Comparison of ENCODE assay signal across 20 cellular contexts in genomic region chr1:111798580-111798979, GRCh38. TPM values are rescaled to one million over a fixed set of nuclear protein-coding genes. Genes with fewer than 3 reads are reported as not detected.
DNase-seq lines count a peak whose midpoint lies in the region; ATAC-seq, FAIRE-seq and TF ChIP-seq lines count a peak whose summit lies in the region.
"Had no signal": no experiment of that assay in that cellular context is flagged by ENCODE, and none has a peak within 500 bp of the region (broad histone marks: within the 10 kb centered on the region; RNA-seq: fewer than 3 reads in every experiment).

No MANE protein-coding gene starts in this region.

- no peak for ATAC-seq in A549
- no peak for ATAC-seq in IMR-90 (ENCODE audit: low read depth)
- ATAC-seq: CD8-positive, alpha-beta T cell had no signal

- H2BK15ac ChIP-seq in IMR-90 (ENCODE audit: low read depth, low read length) (no peak overlapping the region), H1 (ENCODE audit: low read length) (no peak overlapping the region)

- H2AK5ac ChIP-seq in IMR-90 (ENCODE audit: low read depth, low read length) (no peak overlapping the region), H1 (ENCODE audit: low read depth, low read length) (no peak overlapping the region)

- H3K18ac ChIP-seq in IMR-90 (ENCODE audit: low read depth, low read length) (no peak overlapping the region), H1 (ENCODE audit: extremely low read depth, low read length) (no peak overlapping the region)

- in situ Hi-C loops in IMR-90 (cut with MboI; ENCODE audit: low sequenced_read_pairs), result no loop called here

- DNase-seq in A549 (ENCODE audit: low read depth in 1 of 2, low spot score in 1 of 2) (no peak), IMR-90 (no peak), H1 (ENCODE audit: low read depth in 1 of 2, low spot score in 2 of 2) (no peak), superior temporal gyrus (ENCODE audit: extremely low spot score) (no peak), NCI-H2029 (lab: John Stamatoyannopoulos, UW) (no peak)
- DNase-seq: 8988T; AML-193; Caco-2; Calu3; CD4-positive, alpha-beta T cell; CD8-positive, alpha-beta T cell; DMS79 treated with DMSO at 0.1 percent for 48 hours; GF-D8 had no signal

- H4K20me1 ChIP-seq in IMR-90 (ENCODE audit: insufficient read depth, low read length), result no peaks in the 10 kb centered on the region
- no peaks in the 10 kb centered on the region for H4K20me1 ChIP-seq in H1 (replicated peaks in 1 of 2; ENCODE audit: control insufficient read depth in 1 of 2, insufficient read depth in 2 of 2, low read length in 2 of 2)
- H4K20me1 ChIP-seq: BLaER1 treated with 17β-estradiol and CSF1 and Interleukin-3, amounts not matched to agents 10 nM and 100 nM had no signal

- no peak overlapping the region for H4K5ac ChIP-seq in IMR-90 (ENCODE audit: low read depth, low read length)
- H4K5ac ChIP-seq in H1 (ENCODE audit: insufficient read length, low read depth, low read length), result no peak overlapping the region

- H3K4me1 ChIP-seq in A549, result no peaks in the 10 kb centered on the region
- H3K4me1 ChIP-seq in IMR-90 (ENCODE audit: control insufficient read depth, insufficient read depth, low read length), result no peaks in the 10 kb centered on the region
- H3K4me1 ChIP-seq in H1 (replicated peaks in 1 of 4; ENCODE audit: control insufficient read depth in 3 of 4, insufficient read depth in 4 of 4, low read length in 3 of 4), result no peaks in the 10 kb centered on the region
- H3K4me1 ChIP-seq: BLaER1 treated with 17β-estradiol and CSF1 and Interleukin-3, amounts not matched to agents 10 nM and 100 nM; Caco-2 had no signal

- no peak overlapping the region for H2BK120ac ChIP-seq in IMR-90 (ENCODE audit: low read depth, low read length)
- H2BK120ac ChIP-seq in H1 (replicated peaks; ENCODE audit: low read depth, low read length), result no peak overlapping the region

- H3K4me3 ChIP-seq in A549, result no peak overlapping the region
- H3K4me3 ChIP-seq in IMR-90 (ENCODE audit: insufficient read depth, low read depth, low read length), result no peak overlapping the region
- no peak overlapping the region for H3K4me3 ChIP-seq in H1 (ENCODE audit: extremely low read depth in 1 of 4, insufficient read depth in 2 of 4, low read depth in 3 of 4, low read length in 4 of 4)
- H3K4me3 ChIP-seq: BLaER1 treated with 17β-estradiol and CSF1 and Interleukin-3, amounts not matched to agents 10 nM and 100 nM had no signal

- WGBS in A549 (ENCODE audit: missing lambda C conversion rate), result 60% methylated on average over 1 of the region's 2 CpGs
- no CpG with 5 or more reads among the region's 2 CpGs for WGBS in IMR-90 (ENCODE audit: extremely low coverage in 2 of 2, insufficient read length in 1 of 2), 2 experiments
- WGBS in H1 (ENCODE audit: extremely low coverage in 1 of 2, insufficient coverage in 1 of 2, insufficient read length in 1 of 2, insufficient replicate concordance in 2 of 2, low coverage in 1 of 2, low lambda C conversion rate in 2 of 2, missing lambda C conversion rate in 1 of 2), 2 experiments, result 88% methylated on average over 2 of the region's 2 CpGs; no CpG with 5 or more reads in 1 of the 2 experiments

- no peaks in the 10 kb centered on the region for H3K9me1 ChIP-seq in IMR-90 (ENCODE audit: insufficient read depth, low read length)

- H3K27me3 ChIP-seq in IMR-90 (ENCODE audit: control insufficient read depth, insufficient read depth, low read length) (peaks cover 26% of the 10 kb centered on the region), H1 (replicated peaks in 1 of 4; ENCODE audit: control insufficient read depth in 3 of 4, extremely low read depth in 1 of 4, insufficient read depth in 3 of 4, low read length in 3 of 4) (no peaks in the 10 kb centered on the region)
- H3K27me3 ChIP-seq: BLaER1 treated with 17β-estradiol and CSF1 and Interleukin-3, amounts not matched to agents 10 nM and 100 nM had no signal

- H3K4ac ChIP-seq in IMR-90 (ENCODE audit: low read depth, low read length) (no peak overlapping the region), H1 (replicated peaks; ENCODE audit: insufficient read length, low read depth, low read length) (no peak overlapping the region)

- no TSS peak for BruUV-seq in IMR-90 (replicated peaks; lab: Mats Ljungman, UMichigan)

- intact Hi-C loops in IMR-90 (cut with micrococcal nuclease), result no loop called here

- no peak overlapping the region for H3K14ac ChIP-seq in IMR-90 (replicated peaks; ENCODE audit: low read depth, low read length)
- no peak overlapping the region for H3K14ac ChIP-seq in H1 (ENCODE audit: insufficient read length)

- H2BK5ac ChIP-seq in IMR-90 (ENCODE audit: low read depth, low read length, poor library complexity, severe bottlenecking) (no peak overlapping the region), H1 (ENCODE audit: low read depth, low read length) (no peak overlapping the region)

- no peak overlapping the region for H4K91ac ChIP-seq in IMR-90 (ENCODE audit: insufficient read depth, low read depth, low read length)
- no peak overlapping the region for H4K91ac ChIP-seq in H1 (replicated peaks; ENCODE audit: insufficient read length, low read length)

- no peak overlapping the region for H2AK9ac ChIP-seq in IMR-90 (replicated peaks; ENCODE audit: low read depth, low read length, poor library complexity)

- H3K56ac ChIP-seq in IMR-90 (ENCODE audit: extremely low read depth, insufficient read depth, low read length) (no peak overlapping the region), H1 (replicated peaks; ENCODE audit: insufficient read length, low read depth, low read length) (no peak overlapping the region)

- CTCF ChIA-PET in A549 (lab: Yijun Ruan, JAX), result no interaction called here
- CTCF ChIA-PET in IMR-90 (lab: Yijun Ruan, JAX), result no interaction called here
- CTCF ChIA-PET in H1 (lab: Charles Lee; ENCODE audit: partially characterized antibody), result interaction anchor here (1.0 to 2.6 kb wide), 3 partner anchors 12 to 19 kb away, joined by 3 to 7 read pairs (median 3); no protein-coding TSS in a partner anchor

- H2BK12ac ChIP-seq in H1 (ENCODE audit: low read depth, low read length), result no peak overlapping the region

- no peaks in the 10 kb centered on the region for H3K9me3 ChIP-seq in A549
- H3K9me3 ChIP-seq in IMR-90 (ENCODE audit: control insufficient read depth, insufficient read depth, low read length), result no peaks in the 10 kb centered on the region
- no peaks in the 10 kb centered on the region; a peak in 1 of 4 replicates for H3K9me3 ChIP-seq in H1 (ENCODE audit: insufficient read depth in 2 of 2, low read depth in 1 of 2, low read length in 1 of 2)
- H3K9me3 ChIP-seq: BLaER1 treated with 17β-estradiol and CSF1 and Interleukin-3, amounts not matched to agents 10 nM and 100 nM; Caco-2 had no signal

- H3K27ac ChIP-seq in A549 (no peak overlapping the region), IMR-90 (ENCODE audit: insufficient read depth, low read length) (no peak overlapping the region), H1 (ENCODE audit: low read depth, low read length) (no peak overlapping the region)
- H3K27ac ChIP-seq: BLaER1 treated with 17β-estradiol and CSF1 and Interleukin-3, amounts not matched to agents 10 nM and 100 nM; C4-2B had no signal

- H2BK20ac ChIP-seq in IMR-90 (ENCODE audit: low read depth, low read length) (no peak overlapping the region), H1 (ENCODE audit: low read length) (no peak overlapping the region)

- no peaks in the 10 kb centered on the region for H3K79me2 ChIP-seq in H1 (ENCODE audit: control insufficient read depth in 1 of 2, insufficient read depth in 2 of 2, low read length in 2 of 2)

- H3K23me2 ChIP-seq in H1 (ENCODE audit: low read depth, low read length), result no peaks in the 10 kb centered on the region

- TF ChIP-seq CTCF in A549 (IDR thresholded peaks at IDR 0.05), result no peak
- no peak for TF ChIP-seq CTCF in IMR-90 (conservative IDR thresholded peaks at IDR 0.05; ENCODE audit: low read depth, low read length)
- no peak for TF ChIP-seq CTCF in H1 (IDR thresholded peaks at IDR 0.05; ENCODE audit: control extremely low read depth in 1 of 3, insufficient read depth in 1 of 3, low read depth in 1 of 3, low read length in 3 of 3)

- no peak overlapping the region for H2AFZ ChIP-seq in IMR-90 (replicated peaks; ENCODE audit: low read length, poor library complexity)
- H2AFZ ChIP-seq in H1 (ENCODE audit: low read length), result no peak overlapping the region

- POLR2A ChIA-PET in A549 (lab: Yijun Ruan, JAX) (no interaction called here), IMR-90 (lab: Charles Lee; ENCODE audit: unreplicated experiment) (no interaction called here), H1 (lab: Charles Lee; ENCODE audit: partially characterized antibody) (no interaction called here)

- FAIRE-seq in A549 (lab: Jason Lieb, UNC) (no peak), H1 (lab: Jason Lieb, UNC) (no peak)
- FAIRE-seq: A204.1, D721Med, G401.6, GM12891, GM19239 had no signal

- TF ChIP-seq RAD21 in A549 (conservative IDR thresholded peaks at IDR 0.05 in 1 of 2, IDR thresholded peaks at IDR 0.05 in 1 of 2) (no peak), IMR-90 (IDR thresholded peaks at IDR 0.05; ENCODE audit: low read length) (no peak), H1 (IDR thresholded peaks at IDR 0.05 in 1 of 2, conservative IDR thresholded peaks at IDR 0.05 in 1 of 2; ENCODE audit: low read depth in 2 of 2, low read length in 2 of 2) (no peak)

- H4K8ac ChIP-seq in IMR-90 (ENCODE audit: low read depth in 2 of 2, low read length in 2 of 2), result no peak overlapping the region
- H4K8ac ChIP-seq in H1 (ENCODE audit: extremely low read depth, insufficient read depth, low read length), result no peak overlapping the region

- H3K36me3 ChIP-seq in IMR-90 (ENCODE audit: control insufficient read depth, insufficient read depth, low read length) (no peaks in the 10 kb centered on the region), H1 (ENCODE audit: control insufficient read depth in 2 of 4, insufficient read depth in 4 of 4, low read length in 3 of 4) (no peaks in the 10 kb centered on the region)
- H3K36me3 ChIP-seq: BLaER1 treated with 17β-estradiol and CSF1 and Interleukin-3, amounts not matched to agents 10 nM and 100 nM had no signal

- H3K23ac ChIP-seq in IMR-90 (ENCODE audit: low read depth, low read length), result no peak overlapping the region
- no peak overlapping the region for H3K23ac ChIP-seq in H1 (ENCODE audit: insufficient read length)

- H3K4me2 ChIP-seq in A549 (no peak overlapping the region), IMR-90 (ENCODE audit: low read depth, low read length) (no peak overlapping the region), H1 (ENCODE audit: insufficient read depth in 1 of 2, low read depth in 2 of 2, low read length in 2 of 2) (no peak overlapping the region)
- H3K4me2 ChIP-seq: BLaER1 treated with 17β-estradiol and CSF1 and Interleukin-3, amounts not matched to agents 10 nM and 100 nM had no signal

- H3K9ac ChIP-seq in IMR-90 (ENCODE audit: low read depth, low read length) (no peak overlapping the region), H1 (replicated peaks in 1 of 4; ENCODE audit: extremely low read depth in 1 of 4, low read depth in 3 of 4, low read length in 3 of 4) (no peak overlapping the region)
- H3K9ac ChIP-seq: BLaER1 treated with 17β-estradiol and CSF1 and Interleukin-3, amounts not matched to agents 10 nM and 100 nM had no signal

- H3K79me1 ChIP-seq in IMR-90 (ENCODE audit: low read depth in 1 of 2, low read length in 2 of 2) (no peaks in the 10 kb centered on the region), H1 (ENCODE audit: low read depth, low read length) (no peaks in the 10 kb centered on the region)

- TF ChIP-seq EP300 in A549 (IDR thresholded peaks at IDR 0.05) (no peak), H1 (IDR thresholded peaks at IDR 0.05; ENCODE audit: borderline replicate concordance in 1 of 2, low read depth in 2 of 2, low read length in 2 of 2) (no peak)

- dilution Hi-C loops in IMR-90 (cut with HindIII; ENCODE audit: low sequenced_read_pairs, unreplicated experiment), result no loop called here

- TF ChIP-seq POLR2A in A549 (IDR thresholded peaks at IDR 0.05; ENCODE audit: low read length) (no peak), IMR-90 (IDR thresholded peaks at IDR 0.05; ENCODE audit: low read depth, low read length) (no peak), H1 (IDR thresholded peaks at IDR 0.05; ENCODE audit: control extremely low read depth in 1 of 2, low read depth in 2 of 2, low read length in 2 of 2) (no peak)

RNA-seq across cellular contexts. Expression of gene DDX20, which starts 42.9 kb away (rescaled TPM):
- polyA plus RNA-seq in A549 (2011; rRNA removed) (10.1 and 13.5 TPM in 2 replicates), A549 (2017; fragmentation: RNase III; extraction: RNeasy Plus Mini Kit Qiagen cat#74134 plus additional on column Dnase treatment) (7.9 to 9.0 TPM (median 8.4 TPM) in 3 replicates), IMR-90 (2012; rRNA removed) (4.4 and 5.7 TPM in 2 replicates), H1 (2011; rRNA removed) (5.4 and 7.5 TPM in 2 replicates)
- polyA plus RNA-seq in A549 (2012; cell fraction: cytosol; rRNA removed), result 2.3 and 2.4 TPM in 2 replicates
- 4.1 and 4.2 TPM in 2 replicates for polyA plus RNA-seq in A549 (2012; cell fraction: nucleus; rRNA removed)
- 6.6 and 6.9 TPM in 2 replicates for polyA minus RNA-seq in A549 (2011; rRNA and poly(A)+ RNA removed)
- 10.9 and 14.2 TPM in 2 replicates for total RNA-seq in IMR-90 (2012; rRNA removed)
- 1.1 and 1.5 TPM in 2 replicates for polyA plus RNA-seq in IMR-90 (2012; cell fraction: cytosol; rRNA removed)
- 3.2 and 8.6 TPM in 2 replicates for polyA plus RNA-seq in IMR-90 (2012; cell fraction: nucleus; rRNA removed; ENCODE audit: low replicate concordance)
- total RNA-seq in H1 (2021; fragmentation: NEBNext Ultra II Directional; extraction: Animal tissue kit (Norgen Biotek cat#: 25700)), result 24.7 and 25.4 TPM in 2 replicates
- 9.9 TPM for polyA plus RNA-seq in H1 (2011; cell fraction: cytosol; rRNA removed)
- polyA plus RNA-seq in H1 (2011; cell fraction: nucleus; rRNA removed), result 5.2 TPM
- polyA plus RNA-seq in H1 (2012, experiment 1 of 2), result 11.0 to 15.2 TPM (median 12.3 TPM) in 4 replicates
- polyA plus RNA-seq in H1 (2012, experiment 2 of 2), result 2.0 TPM
- polyA plus RNA-seq in H1 (2013, experiment 1 of 2), result 14.9 TPM
- polyA plus RNA-seq in H1 (2013, experiment 2 of 2), result 14.6 TPM
- 12.3 and 17.1 TPM in 2 replicates for polyA minus RNA-seq in H1 (2011; rRNA and poly(A)+ RNA removed)
- 13.5 TPM for polyA minus RNA-seq in H1 (2011; cell fraction: cytosol; rRNA and poly(A)+ RNA removed)
- polyA minus RNA-seq in H1 (2011; cell fraction: nucleus; rRNA and poly(A)+ RNA removed), result 16.8 TPM

RNA-seq across cellular contexts. Expression of gene INKA2, which starts 59.4 kb away (rescaled TPM):
- polyA plus RNA-seq in A549 (2011; rRNA removed) (1.2 TPM in 2 replicates), A549 (2017; fragmentation: RNase III; extraction: RNeasy Plus Mini Kit Qiagen cat#74134 plus additional on column Dnase treatment) (1.3 to 2.1 TPM (median 1.8 TPM) in 3 replicates), IMR-90 (2012; rRNA removed) (1.3 and 2.6 TPM in 2 replicates), H1 (2011; rRNA removed) (4.2 and 5.7 TPM in 2 replicates)
- polyA plus RNA-seq in A549 (2012; cell fraction: cytosol; rRNA removed), result 0.40 and 0.66 TPM in 2 replicates
- 0.78 and 1.2 TPM in 2 replicates for polyA plus RNA-seq in A549 (2012; cell fraction: nucleus; rRNA removed)
- polyA minus RNA-seq in A549 (2011; rRNA and poly(A)+ RNA removed), result 1.3 and 4.6 TPM in 2 replicates
- total RNA-seq in IMR-90 (2012; rRNA removed), result 1.7 and 2.2 TPM in 2 replicates
- polyA plus RNA-seq in IMR-90 (2012; cell fraction: cytosol; rRNA removed), result 0.66 and 2.2 TPM in 2 replicates
- 2.8 and 5.6 TPM in 2 replicates for polyA plus RNA-seq in IMR-90 (2012; cell fraction: nucleus; rRNA removed; ENCODE audit: low replicate concordance)
- 10.9 and 11.5 TPM in 2 replicates for total RNA-seq in H1 (2021; fragmentation: NEBNext Ultra II Directional; extraction: Animal tissue kit (Norgen Biotek cat#: 25700))
- 5.8 TPM for polyA plus RNA-seq in H1 (2011; cell fraction: cytosol; rRNA removed)
- polyA plus RNA-seq in H1 (2011; cell fraction: nucleus; rRNA removed), result 7.1 TPM
- polyA plus RNA-seq in H1 (2012, experiment 1 of 2), result 9.7 to 13.7 TPM (median 10.9 TPM) in 4 replicates
- polyA plus RNA-seq in H1 (2012, experiment 2 of 2), result 6.0 TPM
- 2.7 TPM for polyA plus RNA-seq in H1 (2013, experiment 1 of 2)
- 2.4 TPM for polyA plus RNA-seq in H1 (2013, experiment 2 of 2)
- polyA minus RNA-seq in H1 (2011; rRNA and poly(A)+ RNA removed), result 9.7 and 10.6 TPM in 2 replicates
- 3.5 TPM for polyA minus RNA-seq in H1 (2011; cell fraction: cytosol; rRNA and poly(A)+ RNA removed)
- 15.2 TPM for polyA minus RNA-seq in H1 (2011; cell fraction: nucleus; rRNA and poly(A)+ RNA removed)
- total RNA-seq: Calu3 had no signal

Comparison
In these comparisons a context has a peak if more than half of its experiments do, and no peak if none do; other contexts are left out.
1. Of the 18 proteins assayed by ChIP-seq in both H1 and A549: peak only in H1: none; only in A549: none; in both: MAFK; in neither: 17.